Comparison of ENCODE assay signal across 24 cellular contexts in genomic region chr1:40717065-40717464, GRCh38.
"Had no signal": no experiment of that assay in that cellular context is flagged by ENCODE, and none has a peak within 500 bp of the region (broad histone marks: within the 10 kb centered on the region; RNA-seq: fewer than 3 reads in every experiment).

No MANE protein-coding gene starts in this region.

- H3K27me3 ChIP-seq: esophagus squamous epithelium, pancreas, spleen, uterus had no signal

- H3K36me3 ChIP-seq: pancreas, prostate gland, thoracic aorta, uterus had no signal

- H3K27ac Mint-ChIP-seq: stimulated activated naive B cell treated with anti-CD40 and anti-IgM and Interleukin-4, amounts not matched to agents 10 μg/mL and 1 μg/mL and 100 μg/mL, for 72 hours; stimulated activated naive CD8-positive, alpha-beta T cell treated with anti-CD3 and anti-CD28 coated beads, Interleukin-15, amount 100 ng/mL, for 72 hours had no signal

- DNase-seq: effector memory CD8-positive, alpha-beta T cell; esophagus squamous epithelium; foreskin fibroblast; kidney; left cardiac atrium; left ventricle myocardium superior; mucosa of descending colon; occipital lobe; pancreas; spleen; stimulated activated CD4-positive, alpha-beta T cell treated with anti-CD3 and anti-CD28 coated beads, Interleukin-15, amount 100 ng/mL, for 24 hours; stimulated activated CD4-positive, alpha-beta T cell treated with anti-CD3 and anti-CD28 coated beads, Interleukin-1b, Interleukin-23, amount 100 ng/mL, for 48 hours; stimulated activated CD4-positive, alpha-beta T cell treated with anti-CD3 and anti-CD28 coated beads, Interleukin-4, amount 100 ng/mL, for 24 hours; stimulated activated naive B cell treated with anti-CD40 and anti-IgM and Interleukin-4, amounts not matched to agents 10 μg/mL and 1 μg/mL and 100 μg/mL, for 72 hours; stimulated activated naive CD8-positive, alpha-beta T cell treated with anti-CD3 and anti-CD28 coated beads, Interleukin-15, amount 100 ng/mL, for 72 hours; substantia nigra; uterus had no signal

- H3K9me3 ChIP-seq: esophagus squamous epithelium, mucosa of descending colon, pancreas, prostate gland, spleen, thoracic aorta, uterus had no signal

- H3K4me3 ChIP-seq: esophagus squamous epithelium, mucosa of descending colon, pancreas, prostate gland, spleen, thoracic aorta, uterus had no signal

- H3K4me1 ChIP-seq: uterus had no signal

- H3K27ac ChIP-seq: epithelial cell of prostate, esophagus squamous epithelium, prostate gland, spleen, thoracic aorta, uterus had no signal

- H3K9me3 Mint-ChIP-seq: central memory CD8-positive, alpha-beta T cell; effector memory CD8-positive, alpha-beta T cell; nephron; stimulated activated naive CD8-positive, alpha-beta T cell treated with anti-CD3 and anti-CD28 coated beads, Interleukin-15, amount 100 ng/mL, for 72 hours; type B pancreatic cell had no signal

- H3K4me3 Mint-ChIP-seq: central memory CD8-positive, alpha-beta T cell; effector memory CD8-positive, alpha-beta T cell; nephron; stimulated activated naive B cell treated with anti-CD40 and anti-IgM and Interleukin-4, amounts not matched to agents 10 μg/mL and 1 μg/mL and 100 μg/mL, for 72 hours; stimulated activated naive CD8-positive, alpha-beta T cell treated with anti-CD3 and anti-CD28 coated beads, Interleukin-15, amount 100 ng/mL, for 72 hours; type B pancreatic cell had no signal

- ATAC-seq: effector memory CD8-positive, alpha-beta T cell; left cardiac atrium; left ventricle myocardium superior; mucosa of descending colon; sciatic nerve; stimulated activated naive B cell treated with anti-CD40 and anti-IgM and Interleukin-4, amounts not matched to agents 10 μg/mL and 1 μg/mL and 100 μg/mL, for 72 hours; stimulated activated naive CD8-positive, alpha-beta T cell treated with anti-CD3 and anti-CD28 coated beads, Interleukin-15, amount 100 ng/mL, for 72 hours had no signal

- H3K27me3 Mint-ChIP-seq: central memory CD8-positive, alpha-beta T cell; effector memory CD8-positive, alpha-beta T cell; stimulated activated naive B cell treated with anti-CD40 and anti-IgM and Interleukin-4, amounts not matched to agents 10 μg/mL and 1 μg/mL and 100 μg/mL, for 72 hours; stimulated activated naive CD8-positive, alpha-beta T cell treated with anti-CD3 and anti-CD28 coated beads, Interleukin-15, amount 100 ng/mL, for 72 hours; type B pancreatic cell had no signal
